8 cellular contexts compared by ENCODE assay signal in the genomic region with DNA sequence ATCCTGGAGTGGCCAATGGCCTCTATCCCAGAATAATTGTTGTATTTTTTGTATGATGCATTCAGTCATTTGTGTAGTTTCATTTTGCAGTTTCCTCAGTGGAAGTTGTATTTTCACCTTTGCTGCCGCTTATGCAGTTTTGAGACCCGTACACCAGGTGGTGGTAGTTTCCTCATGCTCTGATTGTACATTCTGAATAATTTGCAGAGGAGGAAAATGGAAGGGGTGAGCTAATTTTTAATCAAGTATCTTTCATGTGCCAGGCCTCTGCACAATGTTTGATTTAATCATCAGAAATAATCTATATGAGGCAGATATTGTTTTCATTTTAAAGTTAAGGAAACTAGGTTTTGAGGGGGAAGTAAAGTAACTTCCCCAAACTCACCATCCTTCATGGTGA. TPM values are rescaled to one million over a fixed set of nuclear protein-coding genes. Genes with fewer than 3 reads are reported as not detected.
DNase-seq lines count a peak whose midpoint lies in the region; ATAC-seq and TF ChIP-seq lines count a peak whose summit lies in the region.

No MANE protein-coding gene starts in this region.

- H3K27me3 ChIP-seq in BJ (ENCODE audit: control insufficient read depth, insufficient read depth, low read length) (no peaks in the 10 kb centered on the region), kidney epithelial cell (ENCODE audit: control insufficient read depth, insufficient read depth, low read length) (peaks cover 10% of the 10 kb centered on the region)

- ATAC-seq in GM21576 (IDR thresholded peaks at IDR 0.05; ENCODE audit: unreplicated experiment) (peak; percentile 53), SK-N-SH treated with all-trans-retinoic acid at 6 μM for 48 hours (peak; percentile 77)

- CTCF ChIA-PET in BJ (lab: Yijun Ruan, JAX) = interaction anchor here (0.9 to 1.9 kb wide), 3 partner anchors 12 to 404 kb away, joined by 3 to 7 read pairs (median 3); no protein-coding TSS in a partner anchor

- H3K36me3 ChIP-seq in BJ (ENCODE audit: control insufficient read depth, insufficient read depth, low read length) (no peaks in the 10 kb centered on the region), kidney epithelial cell (ENCODE audit: control insufficient read depth, insufficient read depth, low read length) (no peaks in the 10 kb centered on the region)

- POLR2A ChIA-PET in BJ (lab: Charles Lee) = no interaction called here

- TF ChIP-seq CTCF in BJ (IDR thresholded peaks at IDR 0.05; ENCODE audit: insufficient read depth, low read depth, low read length) (peak; percentile 55), kidney epithelial cell (IDR thresholded peaks at IDR 0.05; ENCODE audit: insufficient read depth, low read length, poor library complexity, severe bottlenecking) (peak; percentile 74)

- H3K4me3 ChIP-seq in BJ (ENCODE audit: low read depth, low read length) = no peak overlapping the region
- H3K4me3 ChIP-seq in kidney epithelial cell (ENCODE audit: low read depth, low read length) = no peak overlapping the region

- DNase-seq in BJ (ENCODE audit: low read depth) = no peak
- DNase-seq in kidney epithelial cell (ENCODE audit: low read depth) = no peak
- no peak for DNase-seq in activated gamma-delta T cell treated with Interleukin-2 at 50 U/mL for 16 hours
- DNase-seq in GF-D8 (lab: John Stamatoyannopoulos, UW) = no peak
- DNase-seq in SW 1271 (lab: John Stamatoyannopoulos, UW) = no peak
- DNase-seq in NK-92 (lab: John Stamatoyannopoulos, UW; ENCODE audit: unreplicated experiment) = no peak

TF ChIP-seq in SK-N-SH treated with all-trans-retinoic acid at 6 μM for 48 hours, 23 proteins besides CTCF, POLR2A, EP300 and RAD21:
- TF ChIP-seq TCF4 (CRISPR knock-in tag; IDR thresholded peaks at IDR 0.05; ENCODE audit: borderline replicate concordance) (no peak), SNAI2 (CRISPR knock-in tag; IDR thresholded peaks at IDR 0.05) (no peak), CSDC2 (CRISPR knock-in tag; IDR thresholded peaks at IDR 0.05) (no peak), ZNF565 (CRISPR knock-in tag; conservative IDR thresholded peaks at IDR 0.05; ENCODE audit: low read depth) (no peak), OSR1 (CRISPR knock-in tag; IDR thresholded peaks at IDR 0.05) (no peak), BACH2 (CRISPR knock-in tag; IDR thresholded peaks at IDR 0.05; ENCODE audit: borderline replicate concordance) (no peak), RARB (CRISPR knock-in tag; IDR thresholded peaks at IDR 0.05) (no peak), ZNF70 (CRISPR knock-in tag; IDR thresholded peaks at IDR 0.05) (no peak), ZC3H10 (CRISPR knock-in tag; IDR thresholded peaks at IDR 0.05) (no peak), GLIS3 (CRISPR knock-in tag; IDR thresholded peaks at IDR 0.05) (no peak), TOX (CRISPR knock-in tag; IDR thresholded peaks at IDR 0.05; ENCODE audit: borderline replicate concordance) (no peak), ZFP30 (CRISPR knock-in tag; IDR thresholded peaks at IDR 0.05) (no peak), PPARA (CRISPR knock-in tag; IDR thresholded peaks at IDR 0.05; ENCODE audit: borderline replicate concordance) (no peak), ZFP3 (CRISPR knock-in tag; IDR thresholded peaks at IDR 0.05) (no peak), ESRRG (CRISPR knock-in tag; IDR thresholded peaks at IDR 0.05) (no peak)
- TF ChIP-seq, protein P1, sequence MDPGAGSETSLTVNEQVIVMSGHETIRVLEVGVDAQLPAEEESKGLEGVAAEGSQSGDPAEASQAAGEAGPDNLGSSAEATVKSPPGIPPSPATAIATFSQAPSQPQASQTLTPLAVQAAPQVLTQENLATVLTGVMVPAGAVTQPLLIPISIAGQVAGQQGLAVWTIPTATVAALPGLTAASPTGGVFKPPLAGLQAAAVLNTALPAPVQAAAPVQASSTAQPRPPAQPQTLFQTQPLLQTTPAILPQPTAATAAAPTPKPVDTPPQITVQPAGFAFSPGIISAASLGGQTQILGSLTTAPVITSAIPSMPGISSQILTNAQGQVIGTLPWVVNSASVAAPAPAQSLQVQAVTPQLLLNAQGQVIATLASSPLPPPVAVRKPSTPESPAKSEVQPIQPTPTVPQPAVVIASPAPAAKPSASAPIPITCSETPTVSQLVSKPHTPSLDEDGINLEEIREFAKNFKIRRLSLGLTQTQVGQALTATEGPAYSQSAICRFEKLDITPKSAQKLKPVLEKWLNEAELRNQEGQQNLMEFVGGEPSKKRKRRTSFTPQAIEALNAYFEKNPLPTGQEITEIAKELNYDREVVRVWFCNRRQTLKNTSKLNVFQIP (CRISPR knock-in tag; IDR thresholded peaks at IDR 0.05; ENCODE audit: borderline replicate concordance, low read depth) = no peak
- TF ChIP-seq, protein P2, sequence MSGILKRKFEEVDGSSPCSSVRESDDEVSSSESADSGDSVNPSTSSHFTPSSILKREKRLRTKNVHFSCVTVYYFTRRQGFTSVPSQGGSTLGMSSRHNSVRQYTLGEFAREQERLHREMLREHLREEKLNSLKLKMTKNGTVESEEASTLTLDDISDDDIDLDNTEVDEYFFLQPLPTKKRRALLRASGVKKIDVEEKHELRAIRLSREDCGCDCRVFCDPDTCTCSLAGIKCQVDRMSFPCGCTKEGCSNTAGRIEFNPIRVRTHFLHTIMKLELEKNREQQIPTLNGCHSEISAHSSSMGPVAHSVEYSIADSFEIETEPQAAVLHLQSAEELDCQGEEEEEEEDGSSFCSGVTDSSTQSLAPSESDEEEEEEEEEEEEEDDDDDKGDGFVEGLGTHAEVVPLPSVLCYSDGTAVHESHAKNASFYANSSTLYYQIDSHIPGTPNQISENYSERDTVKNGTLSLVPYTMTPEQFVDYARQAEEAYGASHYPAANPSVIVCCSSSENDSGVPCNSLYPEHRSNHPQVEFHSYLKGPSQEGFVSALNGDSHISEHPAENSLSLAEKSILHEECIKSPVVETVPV (CRISPR knock-in tag; IDR thresholded peaks at IDR 0.05) = no peak

RNA-seq across cellular contexts. Expression of a gene that starts 29.5 kb away (rescaled TPM):
- 3.3 and 4.2 TPM in 2 replicates for polyA plus RNA-seq in BJ (2011; rRNA removed)
- 1.9 and 3.6 TPM in 2 replicates for polyA minus RNA-seq in BJ (2011; rRNA and poly(A)+ RNA removed)
- 0.68 and 3.2 TPM in 2 replicates for total RNA-seq in kidney epithelial cell
